ENCODE assay signal across 1 cellular context in genomic region chr12:48995061-48995879, GRCh38.
TF ChIP-seq lines count a peak whose summit lies in the region.

No MANE protein-coding gene starts in this region.

TF ChIP-seq in K562, 482 proteins besides CTCF, POLR2A, EP300 and RAD21 (continues in another document):
- TF ChIP-seq PKNOX1 (IDR thresholded peaks at IDR 0.05) (peak; percentile 89), E2F6 (IDR thresholded peaks at IDR 0.05; ENCODE audit: borderline replicate concordance in 1 of 2, extremely low read depth in 1 of 2, insufficient read depth in 1 of 2, insufficient read length in 1 of 2, low read depth in 1 of 2, low read length in 1 of 2, poor library complexity in 1 of 2, severe bottlenecking in 1 of 2) (no peak), ZBTB40 (IDR thresholded peaks at IDR 0.05) (no peak), ZBTB40 (CRISPR knock-in tag; IDR thresholded peaks at IDR 0.05) (no peak), CTBP1 (IDR thresholded peaks at IDR 0.05; ENCODE audit: borderline replicate concordance) (0 out of 2 replicates have a peak, but pooled peaks have one; percentile 16), PBX2 (CRISPR knock-in tag; IDR thresholded peaks at IDR 0.05; ENCODE audit: low read depth) (peak; percentile 25; the same call in 1 of the 2 replicates), PBX2 (tag; conservative IDR thresholded peaks at IDR 0.05; ENCODE audit: low read depth) (peak; percentile 39; the same call in 1 of the 2 replicates), CHD1 (IDR thresholded peaks at IDR 0.05; ENCODE audit: low read length) (no peak), CBFA2T3 (IDR thresholded peaks at IDR 0.05) (no peak), BCL6 (CRISPR knock-in tag; IDR thresholded peaks at IDR 0.05) (no peak), FUS (optimal IDR thresholded peaks at IDR 0.05; ENCODE audit: low read depth, low read length) (no peak), KLF6 (CRISPR knock-in tag; IDR thresholded peaks at IDR 0.05; ENCODE audit: borderline replicate concordance) (no peak), DEAF1 (CRISPR knock-in tag; IDR thresholded peaks at IDR 0.05) (0 out of 2 replicates have a peak, but pooled peaks have one; percentile 26), ZNF384 (IDR thresholded peaks at IDR 0.05; ENCODE audit: low read depth, low read length) (0 out of 2 replicates have a peak, but pooled peaks have one; percentile 55), RUNX1 (IDR thresholded peaks at IDR 0.05; ENCODE audit: low read depth) (no peak), CBX8 (IDR thresholded peaks at IDR 0.05; ENCODE audit: borderline replicate concordance, extremely low read depth, low read depth, low read length, poor library complexity, severe bottlenecking) (no peak), RBBP5 (IDR thresholded peaks at IDR 0.05; ENCODE audit: borderline replicate concordance, insufficient read depth, low read length, poor library complexity, severe bottlenecking) (peak; percentile 20), MEF2A (IDR thresholded peaks at IDR 0.05; ENCODE audit: control insufficient read depth, low read depth, low read length) (no peak), ZKSCAN1 (IDR thresholded peaks at IDR 0.05; ENCODE audit: low read depth, low read length) (peak; percentile 83), CBFB (CRISPR knock-in tag; IDR thresholded peaks at IDR 0.05) (no peak), ZNF224 (CRISPR knock-in tag; IDR thresholded peaks at IDR 0.05) (no peak), SIRT6 (IDR thresholded peaks at IDR 0.05; ENCODE audit: low read depth, low read length) (no peak), U2AF1 (optimal IDR thresholded peaks at IDR 0.05; ENCODE audit: low read depth, low read length) (no peak), STAG1 (CRISPR knock-in tag; IDR thresholded peaks at IDR 0.05; ENCODE audit: borderline replicate concordance) (peak; percentile 23; the same call in 1 of the 2 replicates), KHSRP (IDR thresholded peaks at IDR 0.05) (no peak), SMC3 (conservative IDR thresholded peaks at IDR 0.05; ENCODE audit: insufficient read depth, low read depth, low read length) (peak; percentile 57), MEF2D (tag; conservative IDR thresholded peaks at IDR 0.05; ENCODE audit: low read depth) (no peak), ZNF57 (CRISPR knock-in tag; IDR thresholded peaks at IDR 0.05) (no peak), C11orf30 (IDR thresholded peaks at IDR 0.05; ENCODE audit: low read depth) (no peak), DPF2 (IDR thresholded peaks at IDR 0.05) (no peak), ZBTB33 (CRISPR knock-in tag; IDR thresholded peaks at IDR 0.05) (no peak), ZNF197 (CRISPR knock-in tag; IDR thresholded peaks at IDR 0.05; ENCODE audit: low read depth) (no peak), ETV5 (CRISPR knock-in tag; IDR thresholded peaks at IDR 0.05; ENCODE audit: low read depth) (no peak), HNRNPLL (IDR thresholded peaks at IDR 0.05; ENCODE audit: low read depth, low read length, poor library complexity, severe bottlenecking) (no peak), PCBP2 (IDR thresholded peaks at IDR 0.05; ENCODE audit: low read depth, low read length, poor library complexity, severe bottlenecking) (no peak), HDAC3 (IDR thresholded peaks at IDR 0.05; ENCODE audit: borderline replicate concordance, partially characterized antibody) (no peak), MAZ (CRISPR knock-in tag; conservative IDR thresholded peaks at IDR 0.05 in 1 of 2, IDR thresholded peaks at IDR 0.05 in 1 of 2) (peak in 1 of 2 experiments; percentile 51; a peak in 1 of 4 replicates), ARID2 (IDR thresholded peaks at IDR 0.05) (no peak), DMBX1 (CRISPR knock-in tag; IDR thresholded peaks at IDR 0.05; ENCODE audit: borderline replicate concordance) (no peak), SREBF1 (IDR thresholded peaks at IDR 0.05; ENCODE audit: borderline replicate concordance, low read depth, low read length) (no peak), FOS (IDR thresholded peaks at IDR 0.05; ENCODE audit: extremely low read depth, insufficient read length) (no peak), HOMEZ (CRISPR knock-in tag; IDR thresholded peaks at IDR 0.05) (no peak), CCNT2 (IDR thresholded peaks at IDR 0.05; ENCODE audit: borderline replicate concordance, extremely low read depth, insufficient read length, low read depth, low read length) (no peak), CXXC5 (CRISPR knock-in tag; IDR thresholded peaks at IDR 0.05) (peak; percentile 20; the same call in 1 of the 2 replicates)
